In genomic region chr4:169150806-169151205, GRCh38 we compare ENCODE assay signal across 16 cellular contexts.
DNase-seq lines count a peak whose midpoint lies in the region; ATAC-seq and TF ChIP-seq lines count a peak whose summit lies in the region.
"Had no signal": no experiment of that assay in that cellular context is flagged by ENCODE, and none has a peak within 500 bp of the region (broad histone marks: within the 10 kb centered on the region; RNA-seq: fewer than 3 reads in every experiment).

No MANE protein-coding gene starts in this region.

- H3K4me3 ChIP-seq in SK-N-SH (ENCODE audit: low read depth in 2 of 2, low read length in 1 of 2): no peak overlapping the region
- H3K4me3 ChIP-seq in fibroblast of villous mesenchyme (ENCODE audit: low read depth, low read length): no peak overlapping the region
- H3K4me3 ChIP-seq in right lobe of liver: no peak overlapping the region
- H3K4me3 ChIP-seq: BLaER1 had no signal

- H3K4me2 ChIP-seq in SK-N-SH: peak overlapping the region; percentile 4; the same call in 1 of the 2 replicates
- H3K4me2 ChIP-seq: BLaER1 had no signal

- H3F3A ChIP-seq in SK-N-SH (replicated peaks; ENCODE audit: insufficient read depth): peaks cover 36% of the 10 kb centered on the region

- TF ChIP-seq RAD21 in SK-N-SH (IDR thresholded peaks at IDR 0.05; ENCODE audit: low read length): no peak

- no peak overlapping the region for H2AFZ ChIP-seq in SK-N-SH (ENCODE audit: low read depth)

- no peaks in the 10 kb centered on the region for H3K27me3 Mint-ChIP-seq in chondrocyte (ENCODE audit: low read depth)

- H3K9me2 ChIP-seq in SK-N-SH: no peaks in the 10 kb centered on the region

- peaks cover 3% of the 10 kb centered on the region; the same call in 1 of the 2 replicates for H4K20me1 ChIP-seq in SK-N-SH (ENCODE audit: insufficient read depth)
- H4K20me1 ChIP-seq: BLaER1 had no signal

- over 99% methylated on average over 5 of the region's 5 CpGs for whole genome bisulfite sequencing in SK-N-SH (ENCODE audit: low lambda C conversion rate)
- WGBS in right lobe of liver (ENCODE audit: insufficient coverage, low coverage, low lambda C conversion rate, missing lambda C conversion rate): 87% methylated on average over 5 of the region's 5 CpGs

- H3K36me3 ChIP-seq in SK-N-SH (replicated peaks in 1 of 2; ENCODE audit: control insufficient read depth in 1 of 2, insufficient read depth in 2 of 2, low read length in 1 of 2) (peaks cover 39 to 80% of the 10 kb centered on the region in 2 experiments), right lobe of liver (peaks cover 0 to 6% (median 0%) of the 10 kb centered on the region in 4 donors)

- intact Hi-C loops in right lobe of liver (cut with DNase I): no loop called here

- no peak overlapping the region for H3K9ac ChIP-seq in SK-N-SH
- H3K9ac ChIP-seq: BLaER1 had no signal

- no peaks in the 10 kb centered on the region for H3K9me3 ChIP-seq in SK-N-SH
- no peaks in the 10 kb centered on the region for H3K9me3 ChIP-seq in right lobe of liver
- H3K9me3 ChIP-seq: BLaER1 had no signal

- DNase-seq in SK-N-SH (no peak), chondrocyte (ENCODE audit: low spot score) (no peak), fibroblast of villous mesenchyme (ENCODE audit: low read depth) (peak; percentile 50), right lobe of liver (no peak), NCI-H82 (lab: John Stamatoyannopoulos, UW) (no peak)
- DNase-seq: AML-193; CD8-positive, alpha-beta memory T cell; DMS53; GOT3; H9 had no signal

- peaks cover 13% of the 10 kb centered on the region for H3K36me3 Mint-ChIP-seq in chondrocyte (ENCODE audit: low read depth)
- H3K36me3 Mint-ChIP-seq: CD8-positive, alpha-beta memory T cell had no signal

- H3K27ac ChIP-seq in SK-N-SH (ENCODE audit: low read depth in 2 of 2, low read length in 1 of 2): peak overlapping the region in 1 of 2 experiments; percentile 83; a peak in 1 of 4 replicates
- no peak overlapping the region for H3K27ac ChIP-seq in right lobe of liver
- H3K27ac ChIP-seq: 22Rv1, BLaER1 had no signal

- H3K27me3 ChIP-seq in SK-N-SH (ENCODE audit: insufficient read depth) (no peaks in the 10 kb centered on the region), right lobe of liver (no peaks in the 10 kb centered on the region)
- H3K27me3 ChIP-seq: BLaER1 had no signal

- no peak for TF ChIP-seq EP300 in SK-N-SH (IDR thresholded peaks at IDR 0.05; ENCODE audit: borderline replicate concordance in 1 of 2, low read depth in 1 of 2, low read length in 1 of 2)

- ATAC-seq in SK-N-SH treated with all-trans-retinoic acid at 6 μM for 48 hours (no peak), HG03039 (IDR thresholded peaks at IDR 0.05; ENCODE audit: unreplicated experiment) (no peak), right lobe of liver (no peak), HG03095 (IDR thresholded peaks at IDR 0.05; ENCODE audit: unreplicated experiment) (no peak)
- ATAC-seq: HepG2 had no signal

- H3K4me1 Mint-ChIP-seq in chondrocyte (ENCODE audit: low read depth): peaks cover 44% of the 10 kb centered on the region
- H3K4me1 Mint-ChIP-seq: CD8-positive, alpha-beta memory T cell had no signal

- CTCF ChIA-PET in SK-N-SH (lab: Yijun Ruan, JAX): interaction anchor here (0.6 kb wide), 1 partner anchor 11 kb away, joined by 3 read pairs; no protein-coding TSS in a partner anchor

- H3K79me2 ChIP-seq in SK-N-SH (ENCODE audit: insufficient read depth): peaks cover 68% of the 10 kb centered on the region

- no peak for TF ChIP-seq CTCF in SK-N-SH (IDR thresholded peaks at IDR 0.05)
- no peak for TF ChIP-seq CTCF in chondrocyte (IDR thresholded peaks at IDR 0.05)
- no peak for TF ChIP-seq CTCF in fibroblast of villous mesenchyme (IDR thresholded peaks at IDR 0.05; ENCODE audit: insufficient read depth, low read depth, low read length)
- no peak for TF ChIP-seq CTCF in right lobe of liver (IDR thresholded peaks at IDR 0.05)

- H3K27ac Mint-ChIP-seq in chondrocyte (ENCODE audit: unreplicated experiment): peak overlapping the region; percentile 60

- peaks cover 0 to 43% of the 10 kb centered on the region in 2 experiments; a peak in 2 of 4 replicates for H3K4me1 ChIP-seq in SK-N-SH (ENCODE audit: control insufficient read depth in 1 of 2, insufficient read depth in 2 of 2, low read depth in 1 of 2, low read length in 1 of 2)
- H3K4me1 ChIP-seq in right lobe of liver: no peaks in the 10 kb centered on the region
- H3K4me1 ChIP-seq: BLaER1 had no signal

- POLR2A ChIA-PET in SK-N-SH (lab: Yijun Ruan, JAX): no interaction called here

- no peak for TF ChIP-seq POLR2A in right lobe of liver (IDR thresholded peaks at IDR 0.05)

- no peaks in the 10 kb centered on the region for H3K9me3 Mint-ChIP-seq in chondrocyte (ENCODE audit: low read depth)
- H3K9me3 Mint-ChIP-seq: CD8-positive, alpha-beta memory T cell; H9 had no signal

- H3K4me3 Mint-ChIP-seq in chondrocyte (ENCODE audit: unreplicated experiment): no peak overlapping the region
- H3K4me3 Mint-ChIP-seq: CD8-positive, alpha-beta memory T cell; H9 had no signal

TF ChIP-seq in SK-N-SH, 30 proteins besides CTCF, POLR2A, EP300 and RAD21:
- TF ChIP-seq TAF1 (IDR thresholded peaks at IDR 0.05; ENCODE audit: borderline replicate concordance, low read depth, low read length): no peak

TF ChIP-seq in SK-N-SH treated with all-trans-retinoic acid at 6 μM for 48 hours, 23 proteins besides CTCF, POLR2A, EP300 and RAD21:
- TF ChIP-seq TOX (CRISPR knock-in tag; IDR thresholded peaks at IDR 0.05; ENCODE audit: borderline replicate concordance): no peak
- TF ChIP-seq ISL1 (CRISPR knock-in tag; IDR thresholded peaks at IDR 0.05): no peak
- TF ChIP-seq CSRNP3 (CRISPR knock-in tag; IDR thresholded peaks at IDR 0.05): no peak
- no peak for TF ChIP-seq ZNF8 (CRISPR knock-in tag; IDR thresholded peaks at IDR 0.05)
